22 cellular contexts compared by ENCODE assay signal in genomic region chr10:91708174-91708861, GRCh38.
DNase-seq lines count a peak whose midpoint lies in the region; ATAC-seq, FAIRE-seq and TF ChIP-seq lines count a peak whose summit lies in the region.
"Had no signal": no experiment of that assay in that cellular context is flagged by ENCODE, and none has a peak within 500 bp of the region (broad histone marks: within the 10 kb centered on the region; RNA-seq: fewer than 3 reads in every experiment).

No MANE protein-coding gene starts in this region.

- no peaks in the 10 kb centered on the region for H3K9me3 Mint-ChIP-seq in osteocyte (ENCODE audit: unreplicated experiment)
- H3K9me3 Mint-ChIP-seq in activated CD8-positive, alpha-beta T cell treated with anti-CD3 and anti-CD28 coated beads for 36 hours, result no peaks in the 10 kb centered on the region
- H3K9me3 Mint-ChIP-seq: H9 had no signal

- H3K4me1 ChIP-seq in IMR-90 (ENCODE audit: control insufficient read depth, insufficient read depth, low read length), result peaks cover 4% of the 10 kb centered on the region; the same call in 1 of the 2 replicates
- H3K4me1 ChIP-seq in H1 (replicated peaks in 1 of 4; ENCODE audit: control insufficient read depth in 3 of 4, insufficient read depth in 4 of 4, low read length in 3 of 4), result no peaks in the 10 kb centered on the region
- H3K4me1 ChIP-seq: Peyer's patch had no signal

- no peak overlapping the region for H3K4me3 ChIP-seq in IMR-90 (ENCODE audit: insufficient read depth, low read depth, low read length)
- no peak overlapping the region for H3K4me3 ChIP-seq in H1 (ENCODE audit: extremely low read depth in 1 of 4, insufficient read depth in 2 of 4, low read depth in 3 of 4, low read length in 4 of 4)
- H3K4me3 ChIP-seq: BLaER1, Peyer's patch had no signal

- TF ChIP-seq POLR2A in IMR-90 (IDR thresholded peaks at IDR 0.05; ENCODE audit: low read depth, low read length) (no peak), H1 (IDR thresholded peaks at IDR 0.05; ENCODE audit: control extremely low read depth in 1 of 2, low read depth in 2 of 2, low read length in 2 of 2) (no peak)

- no peak overlapping the region for H2BK20ac ChIP-seq in IMR-90 (ENCODE audit: low read depth, low read length)
- H2BK20ac ChIP-seq in H1 (ENCODE audit: low read length), result no peak overlapping the region

- no peaks in the 10 kb centered on the region for H3K36me3 Mint-ChIP-seq in osteocyte (ENCODE audit: unreplicated experiment)
- no peaks in the 10 kb centered on the region for H3K36me3 Mint-ChIP-seq in activated CD8-positive, alpha-beta T cell treated with anti-CD3 and anti-CD28 coated beads for 36 hours (ENCODE audit: low read depth)

- no peak overlapping the region for H3K14ac ChIP-seq in IMR-90 (replicated peaks; ENCODE audit: low read depth, low read length)
- H3K14ac ChIP-seq in H1 (ENCODE audit: insufficient read length), result no peak overlapping the region

- no peak for TF ChIP-seq EP300 in H1 (IDR thresholded peaks at IDR 0.05; ENCODE audit: borderline replicate concordance in 1 of 2, low read depth in 2 of 2, low read length in 2 of 2)

- H4K91ac ChIP-seq in IMR-90 (ENCODE audit: insufficient read depth, low read depth, low read length) (no peak overlapping the region), H1 (replicated peaks; ENCODE audit: insufficient read length, low read length) (no peak overlapping the region)

- H2AFZ ChIP-seq in IMR-90 (replicated peaks; ENCODE audit: low read length, poor library complexity) (no peak overlapping the region), H1 (ENCODE audit: low read length) (peak overlapping the region; percentile 97)

- H3K9me3 ChIP-seq in IMR-90 (ENCODE audit: control insufficient read depth, insufficient read depth, low read length) (no peaks in the 10 kb centered on the region), H1 (ENCODE audit: insufficient read depth in 2 of 2, low read depth in 1 of 2, low read length in 1 of 2) (no peaks in the 10 kb centered on the region)
- H3K9me3 ChIP-seq: BLaER1, Peyer's patch had no signal

- H4K20me1 ChIP-seq in IMR-90 (ENCODE audit: insufficient read depth, low read length) (no peaks in the 10 kb centered on the region), H1 (replicated peaks in 1 of 2; ENCODE audit: control insufficient read depth in 1 of 2, insufficient read depth in 2 of 2, low read length in 2 of 2) (no peaks in the 10 kb centered on the region)
- H4K20me1 ChIP-seq: BLaER1 had no signal

- no peaks in the 10 kb centered on the region for H3K36me3 ChIP-seq in IMR-90 (ENCODE audit: control insufficient read depth, insufficient read depth, low read length)
- H3K36me3 ChIP-seq in H1 (ENCODE audit: control insufficient read depth in 2 of 4, insufficient read depth in 4 of 4, low read length in 3 of 4), result no peaks in the 10 kb centered on the region
- H3K36me3 ChIP-seq: BLaER1, Peyer's patch had no signal

- no TSS peak for BruUV-seq in IMR-90 (replicated peaks; lab: Mats Ljungman, UMichigan)

- in situ Hi-C loops in IMR-90 (cut with MboI; ENCODE audit: low sequenced_read_pairs), result no loop called here

- POLR2A ChIA-PET in IMR-90 (lab: Charles Lee; ENCODE audit: unreplicated experiment) (interaction anchor here (0.6 kb wide), 1 partner anchor 9 kb away, joined by 3 read pairs; no protein-coding TSS in a partner anchor), H1 (lab: Charles Lee; ENCODE audit: partially characterized antibody) (interaction anchor here (0.8 kb wide), 1 partner anchor 9 kb away, joined by 4 read pairs; no protein-coding TSS in a partner anchor)
- POLR2A ChIA-PET in activated CD8-positive, alpha-beta T cell treated with anti-CD3 and anti-CD28 coated beads for 36 hours (lab: Charles Lee), result no interaction called here

- no peak for FAIRE-seq in H1 (lab: Jason Lieb, UNC)

- H2AK9ac ChIP-seq in IMR-90 (replicated peaks; ENCODE audit: low read depth, low read length, poor library complexity), result no peak overlapping the region

- peak overlapping the region; percentile 13; the same call in 1 of the 2 replicates for H3K27ac ChIP-seq in IMR-90 (ENCODE audit: insufficient read depth, low read length)
- H3K27ac ChIP-seq in H1 (ENCODE audit: low read depth, low read length), result no peak overlapping the region
- H3K27ac ChIP-seq: 22Rv1, BLaER1, Peyer's patch had no signal

- CTCF ChIA-PET in IMR-90 (lab: Yijun Ruan, JAX), result interaction anchor here (1.4 kb wide), 1 partner anchor 14 kb away, joined by 4 read pairs; no protein-coding TSS in a partner anchor
- CTCF ChIA-PET in H1 (lab: Charles Lee; ENCODE audit: partially characterized antibody), result interaction anchor here (0.6 to 3.6 kb wide), 5 partner anchors 14 to 410 kb away, joined by 3 to 26 read pairs (median 3); no protein-coding TSS in a partner anchor
- CTCF ChIA-PET in activated CD8-positive, alpha-beta T cell treated with anti-CD3 and anti-CD28 coated beads for 36 hours (lab: Charles Lee), result interaction anchor here (1.2 kb wide), 1 partner anchor 14 kb away, joined by 4 read pairs; no protein-coding TSS in a partner anchor

- H3K27ac Mint-ChIP-seq in osteocyte (ENCODE audit: unreplicated experiment), result peak overlapping the region; percentile 59
- no peak overlapping the region for H3K27ac Mint-ChIP-seq in activated CD8-positive, alpha-beta T cell treated with anti-CD3 and anti-CD28 coated beads for 36 hours
- H3K27ac Mint-ChIP-seq: H9 had no signal

- no peak for TF ChIP-seq CTCF in IMR-90 (conservative IDR thresholded peaks at IDR 0.05; ENCODE audit: low read depth, low read length)
- no peak for TF ChIP-seq CTCF in H1 (IDR thresholded peaks at IDR 0.05; ENCODE audit: control extremely low read depth in 1 of 3, insufficient read depth in 1 of 3, low read depth in 1 of 3, low read length in 3 of 3)
- no peak for TF ChIP-seq CTCF in osteocyte (IDR thresholded peaks at IDR 0.05)
- no peak for TF ChIP-seq CTCF in activated CD8-positive, alpha-beta T cell treated with anti-CD3 and anti-CD28 coated beads for 36 hours (IDR thresholded peaks at IDR 0.05)

- no peak overlapping the region for H2BK12ac ChIP-seq in H1 (ENCODE audit: low read depth, low read length)

- TF ChIP-seq RAD21 in IMR-90 (IDR thresholded peaks at IDR 0.05; ENCODE audit: low read length) (no peak), H1 (IDR thresholded peaks at IDR 0.05 in 1 of 2, conservative IDR thresholded peaks at IDR 0.05 in 1 of 2; ENCODE audit: low read depth in 2 of 2, low read length in 2 of 2) (no peak)

- peaks cover 38% of the 10 kb centered on the region for H3K4me1 Mint-ChIP-seq in osteocyte (ENCODE audit: unreplicated experiment)
- no peaks in the 10 kb centered on the region for H3K4me1 Mint-ChIP-seq in activated CD8-positive, alpha-beta T cell treated with anti-CD3 and anti-CD28 coated beads for 36 hours (ENCODE audit: low read depth)

- H3K27me3 ChIP-seq in IMR-90 (ENCODE audit: control insufficient read depth, insufficient read depth, low read length) (peaks cover 8% of the 10 kb centered on the region), H1 (replicated peaks in 1 of 4; ENCODE audit: control insufficient read depth in 3 of 4, extremely low read depth in 1 of 4, insufficient read depth in 3 of 4, low read length in 3 of 4) (no peaks in the 10 kb centered on the region)
- H3K27me3 ChIP-seq: BLaER1, Peyer's patch had no signal

- WGBS in IMR-90 (ENCODE audit: extremely low coverage in 2 of 2, insufficient read length in 1 of 2), 2 experiments, result no CpG with 5 or more reads among the region's 3 CpGs
- 94% methylated on average over 3 of the region's 3 CpGs; no CpG with 5 or more reads in 1 of the 2 experiments for WGBS in H1 (ENCODE audit: extremely low coverage in 1 of 2, insufficient coverage in 1 of 2, insufficient read length in 1 of 2, insufficient replicate concordance in 2 of 2, low coverage in 1 of 2, low lambda C conversion rate in 2 of 2, missing lambda C conversion rate in 1 of 2), 2 experiments

- no peak overlapping the region; the same call in 1 of the 2 replicates for H4K5ac ChIP-seq in IMR-90 (ENCODE audit: low read depth, low read length)
- no peak overlapping the region for H4K5ac ChIP-seq in H1 (ENCODE audit: insufficient read length, low read depth, low read length)

- H3K23ac ChIP-seq in IMR-90 (ENCODE audit: low read depth, low read length), result no peak overlapping the region
- H3K23ac ChIP-seq in H1 (ENCODE audit: insufficient read length), result no peak overlapping the region

- H2AK5ac ChIP-seq in IMR-90 (ENCODE audit: low read depth, low read length) (no peak overlapping the region), H1 (ENCODE audit: low read depth, low read length) (no peak overlapping the region)

- H3K27me3 Mint-ChIP-seq in osteocyte (ENCODE audit: unreplicated experiment), result no peaks in the 10 kb centered on the region
- H3K27me3 Mint-ChIP-seq in activated CD8-positive, alpha-beta T cell treated with anti-CD3 and anti-CD28 coated beads for 36 hours, result peaks cover 14% of the 10 kb centered on the region

- H3K4me2 ChIP-seq in IMR-90 (ENCODE audit: low read depth, low read length), result no peak overlapping the region
- no peak overlapping the region for H3K4me2 ChIP-seq in H1 (ENCODE audit: insufficient read depth in 1 of 2, low read depth in 2 of 2, low read length in 2 of 2)
- H3K4me2 ChIP-seq: BLaER1 had no signal

- ATAC-seq in IMR-90 (ENCODE audit: low read depth) (no peak; the same call in 1 of the 2 replicates), GM21825 (IDR thresholded peaks at IDR 0.05; ENCODE audit: unreplicated experiment) (no peak), GM18858 (IDR thresholded peaks at IDR 0.05; ENCODE audit: unreplicated experiment) (no peak)
- ATAC-seq in activated CD8-positive, alpha-beta T cell treated with anti-CD3 and anti-CD28 coated beads for 36 hours, result no peak
- ATAC-seq: SK-N-SH treated with all-trans-retinoic acid at 6 μM for 48 hours had no signal

- H3K18ac ChIP-seq in IMR-90 (ENCODE audit: low read depth, low read length), result peak overlapping the region; percentile 29
- no peak overlapping the region for H3K18ac ChIP-seq in H1 (ENCODE audit: extremely low read depth, low read length)

- no peak overlapping the region for H2BK120ac ChIP-seq in IMR-90 (ENCODE audit: low read depth, low read length)
- H2BK120ac ChIP-seq in H1 (replicated peaks; ENCODE audit: low read depth, low read length), result no peak overlapping the region

- no peak overlapping the region for H3K56ac ChIP-seq in IMR-90 (ENCODE audit: extremely low read depth, insufficient read depth, low read length)
- H3K56ac ChIP-seq in H1 (replicated peaks; ENCODE audit: insufficient read length, low read depth, low read length), result no peak overlapping the region

- H3K9me1 ChIP-seq in IMR-90 (ENCODE audit: insufficient read depth, low read length), result no peaks in the 10 kb centered on the region

- H3K79me1 ChIP-seq in IMR-90 (ENCODE audit: low read depth in 1 of 2, low read length in 2 of 2), result no peaks in the 10 kb centered on the region
- no peaks in the 10 kb centered on the region for H3K79me1 ChIP-seq in H1 (ENCODE audit: low read depth, low read length)

- H3K4ac ChIP-seq in IMR-90 (ENCODE audit: low read depth, low read length), result no peak overlapping the region
- no peak overlapping the region for H3K4ac ChIP-seq in H1 (replicated peaks; ENCODE audit: insufficient read length, low read depth, low read length)

- DNase-seq in DMS 273 treated with DMSO at 0.1 percent for 48 hours (lab: John Stamatoyannopoulos, UW) (peak; percentile 3), DMS 273 (lab: John Stamatoyannopoulos, UW; ENCODE audit: unreplicated experiment) (no peak), IMR-90 (no peak), H1 (ENCODE audit: low read depth in 1 of 2, low spot score in 2 of 2) (no peak), osteocyte (ENCODE audit: extremely low spot score, unreplicated experiment) (no peak)
- no peak for DNase-seq in activated CD8-positive, alpha-beta T cell treated with anti-CD3 and anti-CD28 coated beads for 36 hours
- DNase-seq: DND-41, GDM1, H9, Kasumi-1, MV-4-11, NCI-H1417 treated with DMSO at 0.1 percent for 48 hours, NCI-H2029 treated with DMSO at 0.1 percent for 48 hours, NCI-H226, NCI-H748 treated with DMSO at 0.1 percent for 48 hours, Peyer's patch, Right ventricle myocardium superior had no signal

- H3K9ac ChIP-seq in IMR-90 (ENCODE audit: low read depth, low read length) (no peak overlapping the region), H1 (replicated peaks in 1 of 4; ENCODE audit: extremely low read depth in 1 of 4, low read depth in 3 of 4, low read length in 3 of 4) (no peak overlapping the region)
- H3K9ac ChIP-seq: BLaER1 had no signal

- intact Hi-C loops in IMR-90 (cut with micrococcal nuclease), result no loop called here
- intact Hi-C loops in activated CD8-positive, alpha-beta T cell treated with anti-CD3 and anti-CD28 coated beads for 36 hours (cut with micrococcal nuclease), result no loop called here

- dilution Hi-C loops in IMR-90 (cut with HindIII; ENCODE audit: low sequenced_read_pairs, unreplicated experiment), result no loop called here

- no peak overlapping the region for H3K4me3 Mint-ChIP-seq in osteocyte (ENCODE audit: unreplicated experiment)
- no peak overlapping the region for H3K4me3 Mint-ChIP-seq in activated CD8-positive, alpha-beta T cell treated with anti-CD3 and anti-CD28 coated beads for 36 hours
- H3K4me3 Mint-ChIP-seq: H9 had no signal

- H3K23me2 ChIP-seq in H1 (ENCODE audit: low read depth, low read length), result no peaks in the 10 kb centered on the region

- H3K79me2 ChIP-seq in H1 (ENCODE audit: control insufficient read depth in 1 of 2, insufficient read depth in 2 of 2, low read length in 2 of 2), result no peaks in the 10 kb centered on the region

- H2BK15ac ChIP-seq in IMR-90 (ENCODE audit: low read depth, low read length) (no peak overlapping the region), H1 (ENCODE audit: low read length) (no peak overlapping the region)

- H2BK5ac ChIP-seq in IMR-90 (ENCODE audit: low read depth, low read length, poor library complexity, severe bottlenecking) (no peak overlapping the region), H1 (ENCODE audit: low read depth, low read length) (no peak overlapping the region)

- H4K8ac ChIP-seq in IMR-90 (ENCODE audit: low read depth in 2 of 2, low read length in 2 of 2) (no peak overlapping the region), H1 (ENCODE audit: extremely low read depth, insufficient read depth, low read length) (no peak overlapping the region)
